Comparison of ENCODE assay signal across 23 cellular contexts in the genomic region with DNA sequence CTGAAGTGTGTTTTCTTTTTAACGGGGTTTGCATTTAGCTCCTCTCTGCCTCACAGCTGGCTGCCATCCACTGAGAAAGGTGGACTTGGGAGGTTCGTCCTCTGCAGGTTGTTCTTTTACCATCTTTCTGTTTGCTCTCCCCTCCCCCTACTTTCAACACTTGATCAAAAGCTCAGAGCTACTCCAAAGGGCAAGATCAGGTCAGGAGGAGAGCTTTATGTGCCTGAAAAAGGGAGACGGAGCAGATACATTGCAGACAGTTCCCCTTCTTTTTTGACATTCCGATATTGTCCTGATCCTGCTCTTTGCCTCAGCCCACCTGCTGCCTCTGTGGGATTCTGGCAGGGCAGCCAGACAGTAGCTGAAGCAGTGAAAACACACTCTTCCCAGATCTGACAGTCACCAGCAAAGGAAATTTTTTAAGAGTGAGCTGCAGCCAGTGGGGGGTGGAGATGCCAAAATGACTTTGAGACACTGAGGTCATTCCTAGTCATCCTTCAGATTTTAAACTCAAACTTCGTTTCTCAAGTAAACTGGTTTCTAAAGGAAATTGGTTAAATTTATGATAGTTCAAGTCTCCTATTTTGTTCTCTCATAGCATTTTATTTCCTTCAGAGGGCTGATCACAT. TPM values are rescaled to one million over a fixed set of nuclear protein-coding genes. Genes with fewer than 3 reads are reported as not detected.
DNase-seq lines count a peak whose midpoint lies in the region; ATAC-seq and TF ChIP-seq lines count a peak whose summit lies in the region.
"Had no signal": no experiment of that assay in that cellular context is flagged by ENCODE, and none has a peak within 500 bp of the region (broad histone marks: within the 10 kb centered on the region; RNA-seq: fewer than 3 reads in every experiment).

No MANE protein-coding gene starts in this region.

- H3K27ac ChIP-seq in ectodermal cell (ENCODE audit: insufficient read depth, low read depth, low read length, poor library complexity, severe bottlenecking) (peak overlapping the region; percentile 9), mesenchymal stem cell (ENCODE audit: low read length, poor library complexity, severe bottlenecking) (peak overlapping the region; percentile 65), thyroid gland (no peak overlapping the region)
- H3K27ac ChIP-seq: heart left ventricle, KMS-11 had no signal

- H2BK12ac ChIP-seq in mesenchymal stem cell (ENCODE audit: low read length in 2 of 2), result no peak overlapping the region

- H3K9me3 ChIP-seq in ectodermal cell (ENCODE audit: control insufficient read depth, low read length) (no peaks in the 10 kb centered on the region), mesenchymal stem cell (ENCODE audit: control insufficient read depth, low read length) (no peaks in the 10 kb centered on the region), thyroid gland (no peaks in the 10 kb centered on the region)

- no peak overlapping the region for H4K8ac ChIP-seq in mesenchymal stem cell (ENCODE audit: low read length)

- H4K91ac ChIP-seq in mesenchymal stem cell (ENCODE audit: low read length), result no peak overlapping the region

- TF ChIP-seq POLR2A in thyroid gland (IDR thresholded peaks at IDR 0.05), result no peak

- no peak overlapping the region for H2AFZ ChIP-seq in mesenchymal stem cell (ENCODE audit: low read depth, low read length)

- H2BK5ac ChIP-seq in mesenchymal stem cell (ENCODE audit: low read depth, low read length, poor library complexity, severe bottlenecking), result no peak overlapping the region

- peak overlapping the region; percentile 37 for H3K4me2 ChIP-seq in mesenchymal stem cell (ENCODE audit: low read length, poor library complexity, severe bottlenecking)
- H3K4me2 ChIP-seq: KMS-11 had no signal

- H3K23ac ChIP-seq in mesenchymal stem cell (ENCODE audit: low read length in 2 of 2), result no peak overlapping the region

- WGBS in ectodermal cell, 2 experiments, result 22 to 36% methylated on average over 4 of the region's 5 CpGs
- WGBS in mesenchymal stem cell, result 76% methylated on average over 4 of the region's 5 CpGs
- 49 to 61% methylated on average over 5 of the region's 5 CpGs for WGBS in thyroid gland, 2 donors

- peak overlapping the region; percentile 7 for H3K9ac ChIP-seq in mesenchymal stem cell (ENCODE audit: low read length)
- H3K9ac ChIP-seq: KMS-11 had no signal

- H3K36me3 ChIP-seq in ectodermal cell (ENCODE audit: control insufficient read depth, insufficient read depth, low read length) (peaks cover 3% of the 10 kb centered on the region), mesenchymal stem cell (ENCODE audit: control insufficient read depth in 1 of 2, insufficient read depth in 2 of 2, low read depth in 1 of 2, low read length in 2 of 2) (peaks cover 0 to 3% of the 10 kb centered on the region in 2 experiments), thyroid gland (no peaks in the 10 kb centered on the region)

- H3K4ac ChIP-seq in mesenchymal stem cell (ENCODE audit: low read depth in 1 of 2, low read length in 2 of 2), result no peak overlapping the region

- no peak overlapping the region for H2AK5ac ChIP-seq in mesenchymal stem cell (ENCODE audit: low read length, severe bottlenecking)

- H3K27me3 ChIP-seq in ectodermal cell (ENCODE audit: control insufficient read depth, insufficient read depth, low read length, poor library complexity, severe bottlenecking) (no peaks in the 10 kb centered on the region), mesenchymal stem cell (ENCODE audit: control insufficient read depth in 1 of 2, insufficient read depth in 1 of 2, low read length in 2 of 2) (no peaks in the 10 kb centered on the region), thyroid gland (no peaks in the 10 kb centered on the region)
- H3K27me3 ChIP-seq: heart left ventricle had no signal

- no peak for ATAC-seq in GM18909 (IDR thresholded peaks at IDR 0.05; ENCODE audit: poor library complexity, unreplicated experiment)
- ATAC-seq: HCT116 had no signal

- no peak for TF ChIP-seq CTCF in thyroid gland (IDR thresholded peaks at IDR 0.05)

- no peak overlapping the region for H2BK120ac ChIP-seq in mesenchymal stem cell (ENCODE audit: low read depth, low read length)

- H3K4me1 ChIP-seq in ectodermal cell (ENCODE audit: control insufficient read depth, insufficient read depth, low read length), result peaks cover 13% of the 10 kb centered on the region
- peaks cover 9% of the 10 kb centered on the region for H3K4me1 ChIP-seq in mesenchymal stem cell (ENCODE audit: control insufficient read depth, insufficient read depth, low read depth, low read length)
- H3K4me1 ChIP-seq in thyroid gland, result no peaks in the 10 kb centered on the region

- no peak overlapping the region for H2BK15ac ChIP-seq in mesenchymal stem cell (ENCODE audit: low read depth, poor library complexity, severe bottlenecking)

- no peak overlapping the region for H3K4me3 ChIP-seq in ectodermal cell (ENCODE audit: insufficient read depth, low read depth, low read length)
- no peak overlapping the region for H3K4me3 ChIP-seq in mesenchymal stem cell (ENCODE audit: insufficient read depth in 1 of 2, low read depth in 1 of 2, low read length in 2 of 2)
- H3K4me3 ChIP-seq in thyroid gland (replicated peaks in 1 of 3), result no peak overlapping the region
- H3K4me3 ChIP-seq: heart left ventricle had no signal

- H3K18ac ChIP-seq in mesenchymal stem cell (ENCODE audit: low read depth in 1 of 2, low read length in 2 of 2), result no peak overlapping the region

- H3K14ac ChIP-seq in mesenchymal stem cell (ENCODE audit: low read length in 2 of 2), result no peak overlapping the region

- peaks cover 7% of the 10 kb centered on the region for H3K79me1 ChIP-seq in mesenchymal stem cell (replicated peaks; ENCODE audit: low read length, poor library complexity, severe bottlenecking)

- DNase-seq in A172 (ENCODE audit: low spot score), result peak; percentile 51
- DNase-seq in HT1080 (ENCODE audit: low read depth), result peak; percentile 13
- peak; percentile 22 for DNase-seq in mesenchymal stem cell
- DNase-seq in thyroid gland, result no peak
- no peak for DNase-seq in epidermal melanocyte (ENCODE audit: insufficient read length, low spot score)
- no peak for DNase-seq in NCI-H526 (lab: John Stamatoyannopoulos, UW)
- DNase-seq: 8988T; activated CD4-positive, CD25-positive, alpha-beta regulatory T cell treated with anti-CD3 and anti-CD28 coated beads, Interleukin-2, amount 50 U/mL, for 72 hours; activated CD8-positive, alpha-beta memory T cell treated with anti-CD3 and anti-CD28 coated beads, Interleukin-2, amount 50 U/mL, for 4 hours; activated naive CD4-positive, alpha-beta T cell treated with anti-CD3 and anti-CD28 coated beads for 36 hours; heart left ventricle; naive B cell; NCI-H146; NCI-H526 treated with DMSO at 0.1 percent for 48 hours; stimulated activated CD4-positive, alpha-beta T cell treated with anti-CD3 and anti-CD28 coated beads, Interleukin-4, amount 100 ng/mL, for 1 hour; T-helper 1 cell; trophoblast cell had no signal

- intact Hi-C loops in thyroid gland (cut with DNase I), result no loop called here

RNA-seq across cellular contexts. Expression of a gene that starts 26.5 kb away (rescaled TPM):
- not detected in 2 replicates for total RNA-seq in A172 (2014; rRNA removed; shearing (Covaris generic))
- not detected in 2 replicates for total RNA-seq in HT1080 (2014; rRNA removed; shearing (Covaris generic))
- polyA plus RNA-seq in HT1080 (2015; cell fraction: cytosol; rRNA removed), result not detected in 2 replicates
- not detected in 2 replicates for polyA plus RNA-seq in HT1080 (2015; cell fraction: nucleus; rRNA removed)
- polyA plus RNA-seq in ectodermal cell (2013, experiment 1 of 4), result not detected
- not detected for polyA plus RNA-seq in ectodermal cell (2013, experiment 2 of 4)
- not detected for polyA plus RNA-seq in ectodermal cell (2013, experiment 3 of 4)
- polyA plus RNA-seq in ectodermal cell (2013, experiment 4 of 4), result not detected
- not detected for polyA plus RNA-seq in mesenchymal stem cell (2013, experiment 1 of 2)
- not detected for polyA plus RNA-seq in mesenchymal stem cell (2013, experiment 2 of 2)
- not detected for total RNA-seq in thyroid gland
- total RNA-seq: activated naive CD4-positive, alpha-beta T cell treated with anti-CD3 and anti-CD28 coated beads for 36 hours; cardiac septum; heart left ventricle; renal cortical epithelial cell had no signal
- polyA plus RNA-seq: heart left ventricle had no signal

Comparison
In these comparisons a context has a peak if more than half of its experiments do, and no peak if none do; other contexts are left out.
1. DNase-seq: peak in A172 (single experiment), HT1080 (single experiment) and mesenchymal stem cell (single experiment); none in thyroid gland (0 of 2), epidermal melanocyte (single experiment) and NCI-H526 (0 of 2).
2. H3K27ac ChIP-seq: peak in ectodermal cell (single experiment) and mesenchymal stem cell (single experiment); none in thyroid gland (0 of 3).